In genomic region chr6:91575032-91575431, GRCh38 we compare ENCODE assay signal across 16 cellular contexts.
DNase-seq lines count a peak whose midpoint lies in the region; ATAC-seq, FAIRE-seq and TF ChIP-seq lines count a peak whose summit lies in the region.
"Had no signal": no experiment of that assay in that cellular context is flagged by ENCODE, and none has a peak within 500 bp of the region (broad histone marks: within the 10 kb centered on the region; RNA-seq: fewer than 3 reads in every experiment).

No MANE protein-coding gene starts in this region.

- H3K9me3 ChIP-seq in GM12878 (replicated peaks; ENCODE audit: control insufficient read depth, insufficient read depth, low read length) = no peaks in the 10 kb centered on the region

- no peaks in the 10 kb centered on the region for H4K20me1 ChIP-seq in GM12878 (ENCODE audit: control insufficient read depth, insufficient read depth)

- TF ChIP-seq EP300 in GM12878 (IDR thresholded peaks at IDR 0.05; ENCODE audit: borderline replicate concordance in 1 of 2, control insufficient read depth in 1 of 2, low read depth in 2 of 2, low read length in 2 of 2) = peak in 1 of 2 experiments; percentile 49; a peak in 1 of 4 replicates

- DNase-seq in GM12878 (ENCODE audit: low read depth, low spot score) (peak; percentile 17), SHP77 treated with DMSO at 0.1 percent for 48 hours (lab: John Stamatoyannopoulos, UW) (no peak), urothelium cell line (ENCODE audit: low spot score) (no peak), left lobe of liver (ENCODE audit: low spot score) (no peak)
- no peak for DNase-seq in stimulated activated CD4-positive, alpha-beta T cell treated with anti-CD3 and anti-CD28 coated beads, Interleukin-2, amount 100 ng/mL, for 48 hours
- DNase-seq: activated T-cell treated with anti-CD3 and anti-CD28 coated beads, Interleukin-2, amount 50 U/mL, for 72 hours; amygdala; DMS79; naive thymus-derived CD8-positive, alpha-beta T cell; NCI-H2029 treated with DMSO at 0.1 percent for 48 hours had no signal

- H3K4me3 ChIP-seq in GM12878 = no peak overlapping the region

- no peak overlapping the region for H3K4me2 ChIP-seq in GM12878 (ENCODE audit: control insufficient read depth, insufficient read depth)

- no TSS peak for BruUV-seq in GM12878 (replicated peaks; lab: Mats Ljungman, UMichigan)

- H3K27me3 ChIP-seq in GM12878 (replicated peaks in 1 of 2; ENCODE audit: control insufficient read depth in 2 of 2, insufficient read depth in 2 of 2, low read length in 1 of 2) = no peaks in the 10 kb centered on the region

- no peak; a peak in 1 of 6 replicates for TF ChIP-seq CTCF in GM12878 (IDR thresholded peaks at IDR 0.05 in 2 of 3, conservative IDR thresholded peaks at IDR 0.05 in 1 of 3; ENCODE audit: control insufficient read depth in 2 of 3, extremely low read depth in 1 of 3, insufficient read depth in 1 of 3, low read depth in 3 of 3, low read length in 3 of 3)

- no peaks in the 10 kb centered on the region for H3K36me3 ChIP-seq in GM12878 (ENCODE audit: control insufficient read depth in 2 of 2, insufficient read depth in 2 of 2, low read length in 1 of 2)

- intact Hi-C loops in GM12878 (cut with micrococcal nuclease; ENCODE audit: unreplicated experiment) = loop anchor here (10.0 kb wide), 1 partner anchor 280 kb away; no protein-coding TSS in a partner anchor

- H3K27ac ChIP-seq in GM12878 (ENCODE audit: control insufficient read depth, insufficient read depth) = no peak overlapping the region

- no peak for TF ChIP-seq RAD21 in GM12878 (IDR thresholded peaks at IDR 0.05; ENCODE audit: insufficient read depth, low read depth, low read length)

- H2AFZ ChIP-seq in GM12878 (ENCODE audit: control insufficient read depth, low read depth, low read length) = no peak overlapping the region

- in situ Hi-C loops in GM12878 (cut with MboI) = no loop called here

- SMC1A ChIA-PET in GM12878 (lab: Charles Lee; ENCODE audit: uncharacterized antibody, unreplicated experiment) = interaction anchor here (0.7 to 3.0 kb wide), 15 partner anchors 8 to 185 kb away, joined by 3 to 8 read pairs (median 3); no protein-coding TSS in a partner anchor

- CTCF ChIA-PET in GM12878 (lab: Yijun Ruan, JAX) = interaction anchor here (0.7 to 1.5 kb wide), 5 partner anchors 10 to 90 kb away, joined by 3 to 4 read pairs (median 3); no protein-coding TSS in a partner anchor

- POLR2A ChIA-PET in GM12878 (lab: Charles Lee) = no interaction called here

- no peaks in the 10 kb centered on the region for H3K4me1 ChIP-seq in GM12878 (ENCODE audit: control insufficient read depth, insufficient read depth, low read length)

- no peaks in the 10 kb centered on the region for H3K79me2 ChIP-seq in GM12878 (ENCODE audit: control insufficient read depth, insufficient read depth, low read length)

- FAIRE-seq in GM12878 (lab: Jason Lieb, UNC) (no peak), urothelium cell line (lab: Jason Lieb, UNC) (no peak)
- FAIRE-seq: frontal cortex, GM12891, H1 had no signal

- ATAC-seq in GM18520 (IDR thresholded peaks at IDR 0.05; ENCODE audit: unreplicated experiment) (peak; percentile 67), GM21619 (IDR thresholded peaks at IDR 0.05; ENCODE audit: unreplicated experiment) (peak; percentile 89), HG03097 (IDR thresholded peaks at IDR 0.05; ENCODE audit: low FRiP score, unreplicated experiment) (peak; percentile 91), GM12878 (peak; percentile 87), left lobe of liver (no peak)
- ATAC-seq: activated T-cell treated with anti-CD3 and anti-CD28 coated beads, Interleukin-2, amount 50 U/mL, for 72 hours; naive thymus-derived CD8-positive, alpha-beta T cell had no signal

- no peak overlapping the region for H3K9ac ChIP-seq in GM12878 (ENCODE audit: control insufficient read depth, insufficient read depth, low read length)

- 27% methylated on average over 1 of the region's 1 CpG for WGBS in GM12878 (ENCODE audit: insufficient coverage, insufficient replicate concordance, low lambda C conversion rate, missing lambda C conversion rate)

- RAD21 ChIA-PET in GM12878 (lab: Charles Lee; ENCODE audit: unreplicated experiment) = interaction anchor here (0.7 to 1.5 kb wide), 10 partner anchors 24 to 549 kb away, joined by 3 to 4 read pairs (median 3); no protein-coding TSS in a partner anchor

- TF ChIP-seq POLR2A in GM12878 (IDR thresholded peaks at IDR 0.05; ENCODE audit: low read depth, low read length) = no peak

TF ChIP-seq in GM12878, 131 proteins besides CTCF, POLR2A, EP300 and RAD21:
- peak; percentile 61; the same call in 1 of the 2 replicates for TF ChIP-seq ATF7 (IDR thresholded peaks at IDR 0.05; ENCODE audit: low read depth)
- no peak for TF ChIP-seq EZH2 (IDR thresholded peaks at IDR 0.05; ENCODE audit: borderline replicate concordance, control insufficient read depth, low read depth, low read length)
- TF ChIP-seq JUNB (IDR thresholded peaks at IDR 0.05) = peak; percentile 20; the same call in 1 of the 2 replicates
- peak; percentile 57 to 72; a peak in 3 of 4 replicates for TF ChIP-seq IKZF2 (IDR thresholded peaks at IDR 0.05)
- peak; percentile 56; the same call in 1 of the 2 replicates for TF ChIP-seq DPF2 (IDR thresholded peaks at IDR 0.05)
- TF ChIP-seq JUND (IDR thresholded peaks at IDR 0.05; ENCODE audit: low read depth, low read length) = no peak
- peak; percentile 61; the same call in 1 of the 2 replicates for TF ChIP-seq MTA2 (IDR thresholded peaks at IDR 0.05; ENCODE audit: low read depth)
- no peak for TF ChIP-seq HCFC1 (IDR thresholded peaks at IDR 0.05; ENCODE audit: low read length)
- TF ChIP-seq IKZF1 (conservative IDR thresholded peaks at IDR 0.05) = peak; percentile 56
- TF ChIP-seq MXI1 (IDR thresholded peaks at IDR 0.05; ENCODE audit: low read depth, low read length) = no peak
- peak; percentile 46; the same call in 1 of the 2 replicates for TF ChIP-seq ZNF24 (IDR thresholded peaks at IDR 0.05)
